27 cellular contexts compared by ENCODE assay signal in the genomic region with DNA sequence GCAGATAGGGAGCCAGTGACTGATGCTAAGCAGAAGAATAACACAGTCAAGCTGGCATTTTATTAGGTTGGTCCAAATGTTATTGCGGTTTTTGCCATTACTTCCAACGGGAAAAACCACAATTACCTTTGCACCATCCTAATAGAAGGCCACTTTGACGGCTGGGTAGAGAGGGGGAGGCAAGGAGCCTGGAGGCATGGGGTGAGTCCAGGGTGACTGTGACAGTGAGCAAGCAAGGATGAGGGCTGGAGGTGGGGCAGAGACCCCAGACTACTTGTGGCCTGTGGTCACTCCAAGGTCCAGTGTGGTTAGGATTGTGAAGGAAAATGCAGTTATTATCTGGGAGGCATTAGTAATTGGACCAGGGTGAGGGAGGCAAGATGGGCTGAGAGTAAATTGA.
A peak's percentile ranks its signal among the peaks of the same experiment; 100 is the strongest.
DNase-seq lines count a peak whose midpoint lies in the region; ATAC-seq, FAIRE-seq and TF ChIP-seq lines count a peak whose summit lies in the region.
"Had no signal": no experiment of that assay in that cellular context is flagged by ENCODE, and none has a peak within 500 bp of the region (broad histone marks: within the 10 kb centered on the region; RNA-seq: fewer than 3 reads in every experiment).

No MANE protein-coding gene starts in this region.

- no peak for TF ChIP-seq RAD21 in HepG2 (CRISPR knock-in tag; IDR thresholded peaks at IDR 0.05)

- no peaks in the 10 kb centered on the region for H3K9me2 ChIP-seq in PC-3 (replicated peaks; ENCODE audit: low read length)

- FAIRE-seq in HepG2 (lab: Jason Lieb, UNC), result no peak
- FAIRE-seq: A204.1, GM12878, GM12892, GM18507 had no signal

- no peak for TF ChIP-seq CTCF in HepG2 (CRISPR knock-in tag; IDR thresholded peaks at IDR 0.05)
- no peak for TF ChIP-seq CTCF in right lobe of liver (IDR thresholded peaks at IDR 0.05)
- TF ChIP-seq CTCF in PC-3 (conservative IDR thresholded peaks at IDR 0.05; ENCODE audit: low read depth, low read length), result no peak
- no peak for TF ChIP-seq CTCF in progenitor cell of endocrine pancreas (IDR thresholded peaks at IDR 0.05; ENCODE audit: unreplicated experiment)
- TF ChIP-seq CTCF in upper lobe of right lung (IDR thresholded peaks at IDR 0.05), result no peak

- DNase-seq in HepG2 (ENCODE audit: low spot score) (no peak), right lobe of liver (no peak), PC-3 (peak; percentile 66), progenitor cell of endocrine pancreas (ENCODE audit: low spot score, unreplicated experiment) (no peak), immature natural killer cell (no peak), SK-N-DZ (ENCODE audit: low spot score) (no peak), upper lobe of right lung (no peak)
- DNase-seq: 8988T; ACHN; BE2C; C1 segment of cervical spinal cord; CD4-positive, alpha-beta memory T cell; CD4-positive, CD25-positive, alpha-beta regulatory T cell; CD8-positive, alpha-beta memory T cell; COR-L47; DMS 273 treated with DMSO at 0.1 percent for 48 hours; DMS153; DMS53; DND-41; EL; GDM1 had no signal

- H2AFZ ChIP-seq in HepG2 (ENCODE audit: low read length), result no peak overlapping the region
- no peak overlapping the region for H2AFZ ChIP-seq in PC-3 (ENCODE audit: low read length)

- H3K9me3 Mint-ChIP-seq in progenitor cell of endocrine pancreas (ENCODE audit: low read depth) (no peaks in the 10 kb centered on the region), immature natural killer cell (peaks cover 0 to 6% (median 0%) of the 10 kb centered on the region in 6 donors)

- peaks cover 35% of the 10 kb centered on the region for H3K27me3 Mint-ChIP-seq in progenitor cell of endocrine pancreas
- H3K27me3 Mint-ChIP-seq in immature natural killer cell (ENCODE audit: low read depth in 3 of 3), result peaks cover 3 to 8% (median 5%) of the 10 kb centered on the region in 3 donors

- H3K4me1 Mint-ChIP-seq in progenitor cell of endocrine pancreas (ENCODE audit: low read depth) (peaks cover 3% of the 10 kb centered on the region), immature natural killer cell (no peaks in the 10 kb centered on the region)
- H3K4me1 Mint-ChIP-seq: CD14-positive monocyte; CD4-positive, alpha-beta memory T cell; CD4-positive, CD25-positive, alpha-beta regulatory T cell; CD8-positive, alpha-beta memory T cell had no signal

- H3K9ac ChIP-seq in HepG2 (ENCODE audit: insufficient read depth, low read depth, low read length) (no peak overlapping the region), PC-3 (ENCODE audit: low read length) (no peak overlapping the region)
- H3K9ac ChIP-seq: BLaER1 had no signal

- no peak for TF ChIP-seq POLR2A in HepG2 (IDR thresholded peaks at IDR 0.05; ENCODE audit: insufficient read depth in 1 of 2, low read depth in 2 of 2, low read length in 2 of 2)
- TF ChIP-seq POLR2A in right lobe of liver (IDR thresholded peaks at IDR 0.05), result no peak

- peaks cover 0 to 6% of the 10 kb centered on the region in 2 experiments; a peak in 1 of 5 replicates for H3K27me3 ChIP-seq in HepG2 (ENCODE audit: control insufficient read depth in 1 of 2, insufficient read depth in 2 of 2, low read length in 2 of 2)
- H3K27me3 ChIP-seq in right lobe of liver, result no peaks in the 10 kb centered on the region
- H3K27me3 ChIP-seq in PC-3 (ENCODE audit: low read length), result no peaks in the 10 kb centered on the region
- H3K27me3 ChIP-seq in upper lobe of right lung, result no peaks in the 10 kb centered on the region
- H3K27me3 ChIP-seq: BE2C, BLaER1 had no signal

- no peak overlapping the region for H3K4me2 ChIP-seq in HepG2 (ENCODE audit: low read depth, low read length)
- H3K4me2 ChIP-seq in PC-3 (ENCODE audit: low read length), result no peak overlapping the region
- H3K4me2 ChIP-seq: BLaER1 had no signal

- POLR2A ChIA-PET in HepG2 (lab: Yijun Ruan, JAX) (no interaction called here), PC-3 (lab: Charles Lee; ENCODE audit: unreplicated experiment) (no interaction called here)

- H3K4me3 ChIP-seq in HepG2 (replicated peaks in 1 of 3; ENCODE audit: insufficient read depth in 1 of 3, low read depth in 2 of 3, low read length in 3 of 3) (no peak overlapping the region), right lobe of liver (no peak overlapping the region), PC-3 (ENCODE audit: low read length) (no peak overlapping the region), upper lobe of right lung (no peak overlapping the region)
- H3K4me3 ChIP-seq: BLaER1, GM12878 had no signal

- no peaks in the 10 kb centered on the region for H3K9me3 ChIP-seq in HepG2 (ENCODE audit: low read length)
- H3K9me3 ChIP-seq in right lobe of liver, result no peaks in the 10 kb centered on the region
- no peaks in the 10 kb centered on the region for H3K9me3 ChIP-seq in PC-3 (ENCODE audit: low read length)
- H3K9me3 ChIP-seq in upper lobe of right lung, result no peaks in the 10 kb centered on the region
- H3K9me3 ChIP-seq: BE2C, BLaER1 had no signal

- H3K27ac Mint-ChIP-seq in progenitor cell of endocrine pancreas (peak overlapping the region; percentile 47), immature natural killer cell (no peak overlapping the region)
- H3K27ac Mint-ChIP-seq: CD14-positive monocyte; CD8-positive, alpha-beta memory T cell had no signal

- no peaks in the 10 kb centered on the region for H3F3A ChIP-seq in PC-3 (ENCODE audit: low read length, unreplicated experiment)

- ATAC-seq in HepG2, result no peak
- ATAC-seq in right lobe of liver, result no peak
- ATAC-seq in PC-3, result no peak
- ATAC-seq in upper lobe of right lung, result no peak
- ATAC-seq: GM12878 had no signal

- no peak overlapping the region for H3K27ac ChIP-seq in HepG2 (ENCODE audit: extremely low read length, insufficient read depth, low read length)
- no peak overlapping the region for H3K27ac ChIP-seq in right lobe of liver
- no peak overlapping the region for H3K27ac ChIP-seq in PC-3 (ENCODE audit: low read length)
- no peak overlapping the region for H3K27ac ChIP-seq in upper lobe of right lung
- H3K27ac ChIP-seq: BLaER1 had no signal

- H3K36me3 ChIP-seq in HepG2 (replicated peaks in 1 of 2; ENCODE audit: control insufficient read depth in 1 of 2, insufficient read depth in 2 of 2, low read length in 2 of 2) (no peaks in the 10 kb centered on the region), right lobe of liver (no peaks in the 10 kb centered on the region), PC-3 (ENCODE audit: low read depth, low read length) (no peaks in the 10 kb centered on the region), upper lobe of right lung (no peaks in the 10 kb centered on the region)
- H3K36me3 ChIP-seq: BE2C, BLaER1 had no signal

- H3K4me3 Mint-ChIP-seq in progenitor cell of endocrine pancreas (ENCODE audit: low read depth) (no peak overlapping the region), immature natural killer cell (no peak overlapping the region)
- H3K4me3 Mint-ChIP-seq: CD14-positive monocyte; CD4-positive, alpha-beta memory T cell; CD4-positive, CD25-positive, alpha-beta regulatory T cell; CD8-positive, alpha-beta memory T cell had no signal

- H4K20me1 ChIP-seq in HepG2 (ENCODE audit: insufficient read depth, low read length), result no peaks in the 10 kb centered on the region
- H4K20me1 ChIP-seq in PC-3 (ENCODE audit: low read length), result no peaks in the 10 kb centered on the region
- H4K20me1 ChIP-seq: BLaER1 had no signal

- 0% methylated on average over 3 of the region's 3 CpGs for WGBS in HepG2 (ENCODE audit: low lambda C conversion rate)
- 73% methylated on average over 3 of the region's 3 CpGs for WGBS in right lobe of liver (ENCODE audit: insufficient coverage, low coverage, low lambda C conversion rate, missing lambda C conversion rate)

- no peak for TF ChIP-seq EP300 in HepG2 (IDR thresholded peaks at IDR 0.05; ENCODE audit: low read depth in 2 of 2, low read length in 2 of 2)
- no peak for TF ChIP-seq EP300 in HepG2 (CRISPR knock-in tag; IDR thresholded peaks at IDR 0.05; ENCODE audit: borderline replicate concordance)

- H3K36me3 Mint-ChIP-seq in progenitor cell of endocrine pancreas (ENCODE audit: insufficient read depth) (no peaks in the 10 kb centered on the region), immature natural killer cell (no peaks in the 10 kb centered on the region)
- H3K36me3 Mint-ChIP-seq: CD14-positive monocyte; CD4-positive, alpha-beta memory T cell; CD4-positive, CD25-positive, alpha-beta regulatory T cell; CD8-positive, alpha-beta memory T cell had no signal

- in situ Hi-C loops in HepG2 (cut with HindIII; ENCODE audit: extremely low pct_ligation_motif_present, low pct_unique_long_range_greater_than_20kb), result no loop called here

- CTCF ChIA-PET in HepG2 (lab: Yijun Ruan, JAX; ENCODE audit: low intra/inter-chr PET ratio, low total read pairs) (no interaction called here), PC-3 (lab: Charles Lee) (no interaction called here)

- BruUV-seq in HepG2 (replicated peaks; lab: Mats Ljungman, UMichigan) (no TSS peak), PC-3 (replicated peaks; lab: Mats Ljungman, UMichigan) (no TSS peak)

- intact Hi-C loops in HepG2 (cut with micrococcal nuclease; ENCODE audit: unreplicated experiment) (no loop called here), right lobe of liver (cut with DNase I) (no loop called here), PC-3 (cut with micrococcal nuclease) (loop anchor here (5.0 to 10.0 kb wide), 2 partner anchors 123 to 240 kb away; no protein-coding TSS in a partner anchor), upper lobe of right lung (cut with DNase I) (no loop called here)

- H3K79me2 ChIP-seq in HepG2 (ENCODE audit: insufficient read depth, low read length), result no peaks in the 10 kb centered on the region
- H3K79me2 ChIP-seq in PC-3 (ENCODE audit: low read length), result no peaks in the 10 kb centered on the region

- H3K4me1 ChIP-seq in HepG2 (ENCODE audit: insufficient read depth, low read length) (no peaks in the 10 kb centered on the region), right lobe of liver (no peaks in the 10 kb centered on the region), PC-3 (ENCODE audit: insufficient read depth, low read length) (peaks cover 35% of the 10 kb centered on the region), upper lobe of right lung (no peaks in the 10 kb centered on the region)
- H3K4me1 ChIP-seq: BE2C had no signal

TF ChIP-seq in HepG2, 621 proteins besides CTCF, POLR2A, EP300 and RAD21 (continues in another document):
- TF ChIP-seq ZNF235 (CRISPR knock-in tag; IDR thresholded peaks at IDR 0.05; ENCODE audit: borderline replicate concordance), result no peak
- no peak for TF ChIP-seq MYPOP (CRISPR knock-in tag; IDR thresholded peaks at IDR 0.05)
